1 cellular context compared by ENCODE assay signal in the genomic region with DNA sequence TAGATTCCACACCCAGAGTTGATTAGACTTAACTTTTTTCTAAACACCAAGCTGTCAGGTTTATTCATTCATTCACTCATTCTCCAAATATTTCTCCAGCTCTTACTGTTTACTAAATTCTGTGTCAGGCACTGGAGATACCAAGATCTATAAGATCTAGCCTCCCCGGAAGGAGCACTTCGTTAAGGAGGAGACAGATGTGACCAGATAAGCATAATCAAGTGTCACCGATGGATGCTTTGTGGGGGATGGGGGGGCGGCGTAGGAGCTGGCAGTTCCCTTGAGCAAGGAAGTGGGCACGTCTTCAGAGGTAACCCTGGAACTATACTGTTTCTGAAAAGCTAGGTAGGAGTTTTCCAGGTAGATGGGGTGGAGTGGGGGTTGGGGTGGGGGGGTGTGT.
A peak's percentile ranks its signal among the peaks of the same experiment; 100 is the strongest.
TF ChIP-seq lines count a peak whose summit lies in the region.

No MANE protein-coding gene starts in this region.

TF ChIP-seq in K562, 482 proteins besides CTCF, POLR2A, EP300 and RAD21 (continued from another document):
- TF ChIP-seq, protein P1, sequence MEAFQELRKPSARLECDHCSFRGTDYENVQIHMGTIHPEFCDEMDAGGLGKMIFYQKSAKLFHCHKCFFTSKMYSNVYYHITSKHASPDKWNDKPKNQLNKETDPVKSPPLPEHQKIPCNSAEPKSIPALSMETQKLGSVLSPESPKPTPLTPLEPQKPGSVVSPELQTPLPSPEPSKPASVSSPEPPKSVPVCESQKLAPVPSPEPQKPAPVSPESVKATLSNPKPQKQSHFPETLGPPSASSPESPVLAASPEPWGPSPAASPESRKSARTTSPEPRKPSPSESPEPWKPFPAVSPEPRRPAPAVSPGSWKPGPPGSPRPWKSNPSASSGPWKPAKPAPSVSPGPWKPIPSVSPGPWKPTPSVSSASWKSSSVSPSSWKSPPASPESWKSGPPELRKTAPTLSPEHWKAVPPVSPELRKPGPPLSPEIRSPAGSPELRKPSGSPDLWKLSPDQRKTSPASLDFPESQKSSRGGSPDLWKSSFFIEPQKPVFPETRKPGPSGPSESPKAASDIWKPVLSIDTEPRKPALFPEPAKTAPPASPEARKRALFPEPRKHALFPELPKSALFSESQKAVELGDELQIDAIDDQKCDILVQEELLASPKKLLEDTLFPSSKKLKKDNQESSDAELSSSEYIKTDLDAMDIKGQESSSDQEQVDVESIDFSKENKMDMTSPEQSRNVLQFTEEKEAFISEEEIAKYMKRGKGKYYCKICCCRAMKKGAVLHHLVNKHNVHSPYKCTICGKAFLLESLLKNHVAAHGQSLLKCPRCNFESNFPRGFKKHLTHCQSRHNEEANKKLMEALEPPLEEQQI (IDR thresholded peaks at IDR 0.05): no peak
- TF ChIP-seq, protein P2, sequence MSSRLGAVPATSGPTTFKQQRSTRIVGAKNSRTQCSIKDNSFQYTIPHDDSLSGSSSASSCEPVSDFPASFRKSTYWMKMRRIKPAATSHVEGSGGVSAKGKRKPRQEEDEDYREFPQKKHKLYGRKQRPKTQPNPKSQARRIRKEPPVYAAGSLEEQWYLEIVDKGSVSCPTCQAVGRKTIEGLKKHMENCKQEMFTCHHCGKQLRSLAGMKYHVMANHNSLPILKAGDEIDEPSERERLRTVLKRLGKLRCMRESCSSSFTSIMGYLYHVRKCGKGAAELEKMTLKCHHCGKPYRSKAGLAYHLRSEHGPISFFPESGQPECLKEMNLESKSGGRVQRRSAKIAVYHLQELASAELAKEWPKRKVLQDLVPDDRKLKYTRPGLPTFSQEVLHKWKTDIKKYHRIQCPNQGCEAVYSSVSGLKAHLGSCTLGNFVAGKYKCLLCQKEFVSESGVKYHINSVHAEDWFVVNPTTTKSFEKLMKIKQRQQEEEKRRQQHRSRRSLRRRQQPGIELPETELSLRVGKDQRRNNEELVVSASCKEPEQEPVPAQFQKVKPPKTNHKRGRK (tag; IDR thresholded peaks at IDR 0.05): no peak
- TF ChIP-seq PURB (CRISPR knock-in tag; IDR thresholded peaks at IDR 0.05; ENCODE audit: low read depth) (no peak), ZNF507 (tag; conservative IDR thresholded peaks at IDR 0.05) (no peak), DPF2 (IDR thresholded peaks at IDR 0.05) (0 out of 2 replicates have a peak, but pooled peaks have one; percentile 49), HNRNPLL (IDR thresholded peaks at IDR 0.05; ENCODE audit: low read depth, low read length, poor library complexity, severe bottlenecking) (no peak), ZBTB17 (CRISPR knock-in tag; IDR thresholded peaks at IDR 0.05) (no peak), RBBP5 (IDR thresholded peaks at IDR 0.05; ENCODE audit: borderline replicate concordance, insufficient read depth, low read length, poor library complexity, severe bottlenecking) (no peak), CBX3 (IDR thresholded peaks at IDR 0.05; ENCODE audit: borderline replicate concordance in 1 of 2, low read length in 2 of 2) (no peak), TARDBP (IDR thresholded peaks at IDR 0.05) (no peak), POLR2H (tag; IDR thresholded peaks at IDR 0.05; ENCODE audit: low read depth) (no peak), MECOM (CRISPR knock-in tag; IDR thresholded peaks at IDR 0.05) (peak; percentile 16; the same call in 1 of the 2 replicates)
- TF ChIP-seq, protein P3, sequence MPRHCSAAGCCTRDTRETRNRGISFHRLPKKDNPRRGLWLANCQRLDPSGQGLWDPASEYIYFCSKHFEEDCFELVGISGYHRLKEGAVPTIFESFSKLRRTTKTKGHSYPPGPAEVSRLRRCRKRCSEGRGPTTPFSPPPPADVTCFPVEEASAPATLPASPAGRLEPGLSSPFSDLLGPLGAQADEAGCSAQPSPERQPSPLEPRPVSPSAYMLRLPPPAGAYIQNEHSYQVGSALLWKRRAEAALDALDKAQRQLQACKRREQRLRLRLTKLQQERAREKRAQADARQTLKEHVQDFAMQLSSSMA (CRISPR knock-in tag; IDR thresholded peaks at IDR 0.05): no peak
- TF ChIP-seq, protein P4, sequence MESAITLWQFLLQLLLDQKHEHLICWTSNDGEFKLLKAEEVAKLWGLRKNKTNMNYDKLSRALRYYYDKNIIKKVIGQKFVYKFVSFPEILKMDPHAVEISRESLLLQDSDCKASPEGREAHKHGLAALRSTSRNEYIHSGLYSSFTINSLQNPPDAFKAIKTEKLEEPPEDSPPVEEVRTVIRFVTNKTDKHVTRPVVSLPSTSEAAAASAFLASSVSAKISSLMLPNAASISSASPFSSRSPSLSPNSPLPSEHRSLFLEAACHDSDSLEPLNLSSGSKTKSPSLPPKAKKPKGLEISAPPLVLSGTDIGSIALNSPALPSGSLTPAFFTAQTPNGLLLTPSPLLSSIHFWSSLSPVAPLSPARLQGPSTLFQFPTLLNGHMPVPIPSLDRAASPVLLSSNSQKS (CRISPR knock-in tag; IDR thresholded peaks at IDR 0.05): no peak
